ENCODE assay signal across 14 cellular contexts in the genomic region with DNA sequence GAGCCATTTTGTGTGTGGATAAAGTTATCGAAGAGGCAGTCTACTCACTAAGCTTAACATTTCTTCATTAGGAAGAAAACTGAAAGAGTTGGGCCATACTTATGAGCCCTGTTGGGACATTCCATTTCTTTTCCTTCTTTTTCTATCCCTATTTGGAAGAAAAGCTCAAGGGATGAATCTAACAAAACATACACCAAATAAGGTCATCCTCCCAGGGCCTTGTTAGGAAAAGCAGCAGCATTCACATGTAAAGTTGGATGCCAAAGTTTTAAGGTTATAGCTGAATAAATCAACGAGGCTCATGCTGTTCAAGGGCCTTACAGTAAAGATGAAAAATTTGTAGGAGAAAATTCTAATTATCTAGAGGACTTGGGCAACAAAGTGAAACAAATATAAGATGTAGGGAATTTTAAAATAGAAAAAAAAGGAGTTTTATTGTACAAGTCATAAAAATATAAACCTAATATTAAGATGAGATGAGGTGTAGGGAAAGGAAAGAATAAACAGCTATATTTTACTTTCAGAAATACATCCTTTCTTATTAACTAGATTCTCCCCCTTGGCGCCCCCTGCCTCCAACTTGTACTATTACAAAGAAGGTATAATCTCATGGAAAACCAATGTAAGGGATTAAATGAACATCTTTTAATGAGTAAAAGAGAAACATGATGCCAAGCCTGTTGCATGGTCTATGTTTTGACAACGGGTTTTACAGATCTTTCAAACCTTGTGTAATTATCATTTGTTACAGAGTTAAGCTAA.
DNase-seq lines count a peak whose midpoint lies in the region; ATAC-seq and TF ChIP-seq lines count a peak whose summit lies in the region.
"Had no signal": no experiment of that assay in that cellular context is flagged by ENCODE, and none has a peak within 500 bp of the region (broad histone marks: within the 10 kb centered on the region; RNA-seq: fewer than 3 reads in every experiment).

No MANE protein-coding gene starts in this region.

- H3K27ac ChIP-seq in Karpas-422 (ENCODE audit: low read length) (no peak overlapping the region), VCaP (no peak overlapping the region)
- H3K27ac ChIP-seq: epithelial cell of prostate, suprapubic skin had no signal

- no peaks in the 10 kb centered on the region for H3K79me2 ChIP-seq in Karpas-422 (ENCODE audit: low read length)

- no peak overlapping the region for H2AFZ ChIP-seq in Karpas-422 (ENCODE audit: low read length)

- ATAC-seq in HG03439 (IDR thresholded peaks at IDR 0.05; ENCODE audit: unreplicated experiment) (no peak), HG02981 (IDR thresholded peaks at IDR 0.05; ENCODE audit: unreplicated experiment) (no peak)
- ATAC-seq: Right ventricle myocardium inferior had no signal

- peak; percentile 36 for TF ChIP-seq CTCF in VCaP (conservative IDR thresholded peaks at IDR 0.05)

- H3K9me3 ChIP-seq in Karpas-422 (ENCODE audit: low read length): no peaks in the 10 kb centered on the region
- H3K9me3 ChIP-seq: suprapubic skin had no signal

- H3K9me2 ChIP-seq in Karpas-422 (replicated peaks; ENCODE audit: insufficient read depth, low read length): no peaks in the 10 kb centered on the region

- peak; percentile 20 for DNase-seq in NCI-H1105 treated with DMSO at 0.1 percent for 48 hours (lab: John Stamatoyannopoulos, UW)
- no peak for DNase-seq in NCI-H1105 (lab: John Stamatoyannopoulos, UW)
- DNase-seq in Karpas-422: peak; percentile 53
- DNase-seq in kidney tubule cell (ENCODE audit: low spot score): peak; percentile 9
- no peak for DNase-seq in T-helper 9 cell
- DNase-seq: activated CD4-positive, alpha-beta T cell treated with anti-CD3 and anti-CD28 coated beads, Interleukin-2, amount 50 U/mL, for 48 hours; NCI-H1930; nucleus accumbens had no signal

- no peak overlapping the region for H3K4me2 ChIP-seq in Karpas-422 (ENCODE audit: low read depth, low read length, poor library complexity, severe bottlenecking)

- H3K4me3 ChIP-seq in Karpas-422 (ENCODE audit: low read length): no peak overlapping the region
- H3K4me3 ChIP-seq: suprapubic skin had no signal

- no peaks in the 10 kb centered on the region for H3K36me3 ChIP-seq in Karpas-422 (ENCODE audit: insufficient read depth, low read length)
- H3K36me3 ChIP-seq: suprapubic skin had no signal

- no peak overlapping the region for H3K9ac ChIP-seq in Karpas-422 (ENCODE audit: low read length)

- no peaks in the 10 kb centered on the region for H3K4me1 ChIP-seq in Karpas-422 (ENCODE audit: low read length)
- H3K4me1 ChIP-seq: suprapubic skin had no signal

- H4K20me1 ChIP-seq in Karpas-422 (ENCODE audit: insufficient read depth, low read depth, low read length): no peaks in the 10 kb centered on the region

- H3K27me3 ChIP-seq in Karpas-422 (ENCODE audit: low read length): no peaks in the 10 kb centered on the region
- H3K27me3 ChIP-seq: suprapubic skin had no signal

Comparison
In these comparisons a context has a peak if more than half of its experiments do, and no peak if none do; other contexts are left out.
1. DNase-seq: peak in NCI-H1105 treated with DMSO at 0.1 percent for 48 hours (single experiment), Karpas-422 (single experiment) and kidney tubule cell (single experiment); none in NCI-H1105 (single experiment) and T-helper 9 cell (single experiment).